ENCODE assay signal across 16 cellular contexts in the genomic region with DNA sequence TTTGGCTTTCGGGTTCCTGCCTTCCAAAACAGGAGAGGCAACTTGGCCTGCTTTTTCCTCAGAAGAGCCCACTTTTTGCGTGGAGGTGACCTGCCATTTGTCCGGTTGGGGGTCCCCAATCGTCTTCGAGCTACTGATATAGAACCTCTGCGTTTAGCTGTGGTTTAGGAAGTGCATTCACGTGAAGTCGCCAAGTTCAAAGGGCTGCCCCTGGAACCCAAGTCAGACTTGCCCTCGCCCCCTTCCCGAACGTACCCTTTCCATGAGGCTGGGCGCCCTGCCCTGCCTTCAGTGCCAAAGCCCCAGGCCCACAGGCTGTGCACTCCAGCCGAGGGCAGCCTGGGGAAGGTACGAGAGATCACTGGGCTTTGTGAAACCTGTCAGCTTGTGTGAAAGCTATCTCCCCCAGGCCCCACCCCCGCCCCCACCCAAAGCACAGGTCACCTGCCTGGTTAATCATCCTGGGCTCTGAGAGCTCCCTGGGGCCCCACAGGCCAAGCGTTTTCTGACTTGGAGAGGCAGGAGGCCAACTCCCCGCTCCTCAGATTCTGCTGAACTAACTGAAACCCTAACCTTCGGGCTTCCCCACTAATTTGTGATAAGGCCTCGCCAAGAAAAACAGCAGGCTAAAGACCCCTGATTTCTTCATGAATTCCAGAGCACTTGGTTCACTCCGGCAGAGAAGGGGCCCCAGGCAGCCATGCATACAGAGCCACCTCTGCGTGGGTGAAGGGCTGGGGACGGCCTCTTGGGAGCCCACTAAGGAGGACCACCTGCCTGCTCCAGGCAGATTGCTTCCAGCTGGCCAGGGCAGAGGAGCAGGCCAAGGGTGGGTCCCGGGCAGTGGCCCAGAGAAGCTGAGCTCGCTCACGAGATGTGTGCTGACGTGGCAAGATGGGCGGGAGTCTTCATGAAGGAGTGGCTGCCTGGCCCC. TPM values are rescaled to one million over a fixed set of nuclear protein-coding genes. Genes with fewer than 3 reads are reported as not detected.
DNase-seq lines count a peak whose midpoint lies in the region; ATAC-seq and TF ChIP-seq lines count a peak whose summit lies in the region.
"Had no signal": no experiment of that assay in that cellular context is flagged by ENCODE, and none has a peak within 500 bp of the region (broad histone marks: within the 10 kb centered on the region; RNA-seq: fewer than 3 reads in every experiment).

No MANE protein-coding gene starts in this region.

- peaks cover 13% of the 10 kb centered on the region for H3K4me1 ChIP-seq in adipocyte (ENCODE audit: control insufficient read depth, insufficient read depth, low read length)
- H3K4me1 ChIP-seq: A549 had no signal

- H3K4me1 Mint-ChIP-seq in CD14-positive monocyte: no peaks in the 10 kb centered on the region
- H3K4me1 Mint-ChIP-seq: activated CD4-positive, alpha-beta T cell treated with anti-CD3 and anti-CD28 coated beads for 36 hours; central memory CD8-positive, alpha-beta T cell had no signal

- no peak for TF ChIP-seq CTCF in omental fat pad (IDR thresholded peaks at IDR 0.05)
- no peak for TF ChIP-seq CTCF in CD14-positive monocyte (IDR thresholded peaks at IDR 0.05)

- DNase-seq in A172 (ENCODE audit: low spot score) (peak; percentile 9), adipocyte (ENCODE audit: low read depth) (peak; percentile 43), Right ventricle myocardium superior (peak; percentile 85), omental fat pad (ENCODE audit: low spot score) (no peak), H4 (ENCODE audit: low spot score) (no peak), CD14-positive monocyte (ENCODE audit: low spot score) (no peak), NCI-H1417 (lab: John Stamatoyannopoulos, UW) (no peak)
- DNase-seq: activated CD4-positive, alpha-beta T cell treated with anti-CD3 and anti-CD28 coated beads for 36 hours; activated T-cell treated with anti-CD3 and anti-CD28 coated beads, Interleukin-2, amount 50 U/mL, for 72 hours; NCI-H1092; NCI-H510A treated with DMSO at 0.1 percent for 48 hours had no signal

- intact Hi-C loops in Right ventricle myocardium superior (cut with DNase I): no loop called here
- intact Hi-C loops in CD14-positive monocyte (cut with micrococcal nuclease): no loop called here

- H3K27me3 ChIP-seq in adipocyte (replicated peaks; ENCODE audit: control insufficient read depth, insufficient read depth, low read length): peaks cover 12% of the 10 kb centered on the region

- H3K4me3 ChIP-seq in adipocyte (ENCODE audit: low read length): no peak overlapping the region
- H3K4me3 ChIP-seq: A549, thoracic aorta had no signal

- peaks cover 0 to 1% (median 0%) of the 10 kb centered on the region in 7 donors for H3K9me3 Mint-ChIP-seq in CD14-positive monocyte
- H3K9me3 Mint-ChIP-seq: activated T-cell treated with anti-CD3 and anti-CD28 coated beads, Interleukin-2, amount 50 U/mL, for 72 hours; central memory CD8-positive, alpha-beta T cell had no signal

- H3K27ac Mint-ChIP-seq in CD14-positive monocyte: peak overlapping the region in 1 of 7 donors; percentile 76
- H3K27ac Mint-ChIP-seq: activated CD4-positive, alpha-beta T cell treated with anti-CD3 and anti-CD28 coated beads for 36 hours; activated T-cell treated with anti-CD3 and anti-CD28 coated beads, Interleukin-2, amount 50 U/mL, for 72 hours had no signal

- peaks cover 7 to 18% of the 10 kb centered on the region in 2 donors for H3K36me3 Mint-ChIP-seq in CD14-positive monocyte

- ATAC-seq in Right ventricle myocardium superior (ENCODE audit: poor library complexity): peak; percentile 57
- ATAC-seq in omental fat pad (ENCODE audit: low FRiP score): peak; percentile 71
- ATAC-seq in HG02571 (IDR thresholded peaks at IDR 0.05; ENCODE audit: unreplicated experiment): no peak
- ATAC-seq: A549; activated CD4-positive, alpha-beta T cell treated with anti-CD3 and anti-CD28 coated beads for 36 hours; activated T-cell treated with anti-CD3 and anti-CD28 coated beads, Interleukin-2, amount 50 U/mL, for 72 hours; Panc1 had no signal

- H3K9ac ChIP-seq in adipocyte (ENCODE audit: low read length): no peak overlapping the region

- H3K36me3 ChIP-seq in adipocyte (ENCODE audit: control insufficient read depth, insufficient read depth, low read length, severe bottlenecking): no peaks in the 10 kb centered on the region
- H3K36me3 ChIP-seq: thoracic aorta had no signal

- peaks cover 3 to 7% (median 4%) of the 10 kb centered on the region in 3 donors for H3K27me3 Mint-ChIP-seq in CD14-positive monocyte (ENCODE audit: low read depth in 3 of 3)
- H3K27me3 Mint-ChIP-seq: activated CD4-positive, alpha-beta T cell treated with anti-CD3 and anti-CD28 coated beads for 36 hours; central memory CD8-positive, alpha-beta T cell had no signal

- H3K9me3 ChIP-seq in adipocyte (ENCODE audit: control insufficient read depth, low read length): peaks cover 8% of the 10 kb centered on the region
- H3K9me3 ChIP-seq: A549, thoracic aorta had no signal

- H3K4me3 Mint-ChIP-seq in CD14-positive monocyte: no peak overlapping the region
- H3K4me3 Mint-ChIP-seq: activated CD4-positive, alpha-beta T cell treated with anti-CD3 and anti-CD28 coated beads for 36 hours; activated T-cell treated with anti-CD3 and anti-CD28 coated beads, Interleukin-2, amount 50 U/mL, for 72 hours; central memory CD8-positive, alpha-beta T cell had no signal

RNA-seq across cellular contexts. Expression of gene KCNQ1OT1, which starts 25.8 kb away (rescaled TPM):
- total RNA-seq in A172 (2014; rRNA removed; shearing (Covaris generic)): 0.81 and 1.1 TPM in 2 replicates
- total RNA-seq in Right ventricle myocardium superior (0.35 TPM), omental fat pad (1 to 10 TPM; 3.4 to 9.7 (median 6.2) TPM)
- total RNA-seq in H4 (2014; rRNA removed; shearing (Covaris generic)): 0.14 and 0.17 TPM in 2 replicates
- under 1 TPM; 0.01 to 0.03 TPM for polyA plus RNA-seq in CD14-positive monocyte

Comparison
In these comparisons a context has a peak if more than half of its experiments do, and no peak if none do; other contexts are left out.
1. DNase-seq: peak in A172 (single experiment), adipocyte (single experiment) and Right ventricle myocardium superior (single experiment); none in omental fat pad (single experiment), H4 (single experiment), CD14-positive monocyte (single experiment) and NCI-H1417 (0 of 3).